Comparison of ENCODE assay signal across 8 cellular contexts in the genomic region with DNA sequence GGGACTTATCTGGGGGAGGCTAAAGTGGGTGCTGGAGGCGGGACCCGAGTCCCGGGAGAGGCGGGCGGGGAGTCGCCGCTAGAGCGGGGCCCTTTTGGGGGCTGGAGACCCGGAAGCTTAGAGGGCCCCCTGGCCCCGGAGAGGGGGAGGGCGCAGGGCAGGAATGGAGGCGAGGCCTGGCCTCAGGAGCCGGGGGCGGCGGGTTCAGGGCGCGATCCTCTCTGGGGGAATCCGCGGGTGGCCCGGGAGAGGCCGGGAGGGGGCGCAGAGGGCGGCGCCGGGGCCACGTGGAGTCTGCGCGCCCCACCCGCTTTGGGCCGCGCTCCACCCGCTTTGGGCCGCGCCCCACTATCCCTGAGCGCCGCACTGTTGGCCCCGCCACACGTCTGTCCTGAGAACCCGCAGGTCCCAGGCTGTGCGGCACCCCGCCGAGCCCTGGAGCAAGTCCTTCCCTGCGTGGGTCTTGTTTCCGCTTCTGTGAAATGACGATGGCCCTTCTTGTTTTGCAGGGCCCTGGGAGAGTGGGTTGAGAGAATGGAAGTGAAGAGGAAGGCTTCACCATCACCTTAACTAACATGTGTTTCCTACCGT.
DNase-seq lines count a peak whose midpoint lies in the region; ATAC-seq and TF ChIP-seq lines count a peak whose summit lies in the region.

No MANE protein-coding gene starts in this region.

- no peaks in the 10 kb centered on the region for H3K36me3 ChIP-seq in ectodermal cell (ENCODE audit: control insufficient read depth, insufficient read depth, low read length)

- H3K27me3 ChIP-seq in ectodermal cell (ENCODE audit: control insufficient read depth, insufficient read depth, low read length, poor library complexity, severe bottlenecking): no peaks in the 10 kb centered on the region

- peak; percentile 21 for TF ChIP-seq CTCF in HFF-Myc (IDR thresholded peaks at IDR 0.05; ENCODE audit: low read depth, low read length, missing control alignments)

- no peaks in the 10 kb centered on the region for H3K9me3 ChIP-seq in ectodermal cell (ENCODE audit: control insufficient read depth, low read length)

- no peaks in the 10 kb centered on the region for H3K27me3 Mint-ChIP-seq in memory B cell

- peak; percentile 85 for ATAC-seq in memory B cell (ENCODE audit: low read depth)
- no peak for ATAC-seq in GM19328 (IDR thresholded peaks at IDR 0.05; ENCODE audit: unreplicated experiment)

- H3K27ac ChIP-seq in ectodermal cell (ENCODE audit: insufficient read depth, low read depth, low read length, poor library complexity, severe bottlenecking): peak overlapping the region; percentile 41

- WGBS in ectodermal cell, 2 experiments: 2 to 3% methylated on average over 46 of the region's 46 CpGs

- no peaks in the 10 kb centered on the region for H3K36me3 Mint-ChIP-seq in memory B cell

- peak overlapping the region; percentile 84 for H3K4me3 Mint-ChIP-seq in memory B cell

- no peaks in the 10 kb centered on the region for H3K9me3 Mint-ChIP-seq in memory B cell

- H3K4me3 ChIP-seq in HFF-Myc (replicated peaks; ENCODE audit: low read depth, low read length) (peak overlapping the region; percentile 46), ectodermal cell (ENCODE audit: insufficient read depth, low read depth, low read length) (peak overlapping the region; percentile 54)

- peak overlapping the region; percentile 45 for H3K27ac Mint-ChIP-seq in memory B cell

- H3K4me1 Mint-ChIP-seq in memory B cell: peaks cover 4% of the 10 kb centered on the region

- DNase-seq in GM04504 (ENCODE audit: low read depth) (peak; percentile 44), HFF-Myc (ENCODE audit: extremely low read depth, low read depth) (no peak), NCI-H460 (ENCODE audit: extremely low read depth, low read depth) (peak; percentile 46), memory B cell (ENCODE audit: low spot score in 2 of 2) (peak; percentile 42 to 67)
- DNase-seq in activated CD4-positive, alpha-beta T cell treated with anti-CD3 and anti-CD28 coated beads, Interleukin-2, amount 50 U/mL, for 1 hour: peak; percentile 35
- DNase-seq in stimulated activated CD8-positive, alpha-beta memory T cell treated with anti-CD3 and anti-CD28 coated beads, Interleukin-12 subunit alpha, Interleukin-12 subunit beta, amount 100 ng/mL, for 4 hours (ENCODE audit: low read depth): peak; percentile 43

- H3K4me1 ChIP-seq in ectodermal cell (ENCODE audit: control insufficient read depth, insufficient read depth, low read length): no peaks in the 10 kb centered on the region
